ENCODE assay signal across 8 cellular contexts in the genomic region with DNA sequence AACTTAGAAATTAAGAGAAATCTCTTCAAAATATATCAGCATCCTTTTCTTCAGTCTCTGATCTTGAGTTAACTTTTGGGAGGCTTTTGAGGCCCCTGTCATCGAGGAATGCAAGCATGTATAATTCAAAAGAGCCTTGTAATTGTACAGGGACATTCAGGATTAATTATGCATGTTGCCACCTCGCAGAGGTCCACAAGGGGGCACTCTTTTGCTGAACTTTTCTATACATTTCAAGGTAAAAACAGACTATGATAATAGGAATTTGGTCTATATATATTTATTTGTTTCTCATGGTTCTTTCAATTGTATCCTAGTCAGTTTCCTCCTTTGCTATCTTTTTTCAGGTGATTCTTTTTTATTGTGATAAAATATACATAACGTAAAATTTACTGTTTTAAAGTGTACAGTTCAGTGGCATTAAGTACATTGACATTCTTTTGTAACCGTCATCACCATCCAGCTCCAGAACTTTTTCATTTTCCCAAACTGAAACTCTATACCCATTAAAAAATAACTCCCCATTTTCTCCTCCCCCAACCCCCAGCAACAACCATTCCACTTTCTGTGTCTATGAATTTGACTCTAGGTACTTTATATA.
DNase-seq lines count a peak whose midpoint lies in the region; ATAC-seq and TF ChIP-seq lines count a peak whose summit lies in the region.

No MANE protein-coding gene starts in this region.

- H3K27ac ChIP-seq in HL-60 (replicated peaks) = peak overlapping the region; percentile 12; the same call in 1 of the 2 replicates
- H3K27ac ChIP-seq in RWPE1 = no peak overlapping the region

- DNase-seq in GM04504 (ENCODE audit: low read depth) = peak; percentile 13
- peak in 1 of 2 experiments; percentile 61 for DNase-seq in HL-60 (ENCODE audit: low read depth in 1 of 2, low spot score in 1 of 2)
- DNase-seq in RWPE1 (ENCODE audit: low spot score) = no peak
- DNase-seq in astrocyte of the cerebellum (ENCODE audit: low read depth) = peak; percentile 18
- DNase-seq in iPS-NIHi7 (ENCODE audit: extremely low spot score) = peak; percentile 14
- peak; percentile 24 for DNase-seq in stimulated activated CD4-positive, alpha-beta T cell treated with anti-CD3 and anti-CD28 coated beads, Interleukin-1b, Interleukin-23, amount 100 ng/mL, for 48 hours
- no peak for DNase-seq in amniotic stem cell (lab: John Stamatoyannopoulos, UW)

- CTCF ChIA-PET in RWPE1 (lab: Yijun Ruan, JAX) = no interaction called here

- H3K27me3 ChIP-seq in HL-60 (ENCODE audit: insufficient read depth, poor library complexity, severe bottlenecking) = no peaks in the 10 kb centered on the region

- H3K4me3 ChIP-seq in HL-60 (replicated peaks; ENCODE audit: insufficient read depth, low read length) (no peak overlapping the region), astrocyte of the cerebellum (ENCODE audit: low read depth, low read length) (no peak overlapping the region)

- in situ Hi-C loops in astrocyte of the cerebellum (cut with HindIII; ENCODE audit: low sequenced_read_pairs) = no loop called here

- POLR2A ChIA-PET in RWPE1 (lab: Yijun Ruan, JAX; ENCODE audit: low non-redundant PET) = no interaction called here

- TF ChIP-seq CTCF in HL-60 (IDR thresholded peaks at IDR 0.05; ENCODE audit: insufficient read depth, low read length) = peak; percentile 71
- TF ChIP-seq CTCF in RWPE1 (conservative IDR thresholded peaks at IDR 0.05; ENCODE audit: low read depth) = peak; percentile 82
- peak; percentile 82 for TF ChIP-seq CTCF in astrocyte of the cerebellum (IDR thresholded peaks at IDR 0.05; ENCODE audit: low read depth, low read length, missing control alignments)

- no peak for ATAC-seq in HG03108 (IDR thresholded peaks at IDR 0.05; ENCODE audit: unreplicated experiment)

Comparison
In these comparisons a context has a peak if more than half of its experiments do, and no peak if none do; other contexts are left out.
1. DNase-seq: peak in GM04504 (single experiment), astrocyte of the cerebellum (single experiment), iPS-NIHi7 (single experiment) and stimulated activated CD4-positive, alpha-beta T cell treated with anti-CD3 and anti-CD28 coated beads, Interleukin-1b, Interleukin-23, amount 100 ng/mL, for 48 hours (single experiment); none in RWPE1 (single experiment) and amniotic stem cell (single experiment).
2. Peak in every context shown above with its lines, with median percentiles within 50 percentile points of each other: CTCF ChIP-seq.